In the genomic region with DNA sequence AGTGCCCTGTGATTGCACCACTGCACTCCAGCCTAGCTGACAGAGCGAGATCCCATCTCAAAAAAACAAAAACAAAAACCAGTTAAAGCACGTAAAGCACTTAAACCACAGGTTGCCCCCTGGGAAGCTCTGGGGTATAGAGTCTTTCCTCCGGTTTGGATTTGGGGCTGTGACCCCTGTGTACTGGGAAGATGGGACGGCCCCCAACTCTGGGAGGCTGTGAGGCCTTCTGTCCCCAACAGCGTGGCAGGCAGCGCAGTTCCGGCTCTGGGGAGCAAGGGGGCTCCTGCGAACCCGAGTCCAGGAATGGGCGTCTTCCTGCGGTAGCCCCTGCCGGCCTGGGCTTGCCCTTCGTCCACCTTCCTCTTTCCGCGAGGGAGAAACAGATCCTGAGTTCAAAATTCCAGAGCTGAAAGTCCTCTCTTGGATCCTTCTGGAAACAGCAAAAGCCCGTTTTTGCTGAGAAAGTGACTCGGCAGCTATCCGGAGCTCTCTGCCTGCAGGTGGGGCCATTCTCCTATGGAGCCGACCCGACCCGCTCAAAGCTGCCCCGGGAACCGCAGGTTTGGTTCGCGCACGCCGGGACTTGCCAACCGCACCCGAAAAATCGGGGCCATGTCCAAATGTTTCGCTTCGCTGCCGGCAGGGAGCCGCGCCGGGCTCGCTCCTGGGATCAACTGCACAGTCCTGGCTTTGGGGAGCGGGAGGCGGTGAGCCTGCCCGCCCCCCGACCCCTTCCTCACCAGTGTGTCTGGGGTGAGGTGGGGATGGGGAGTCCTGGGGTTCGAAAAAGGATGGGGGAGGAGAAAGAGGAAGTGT, we compare ENCODE assay signal across 8 cellular contexts. TPM values are rescaled to one million over a fixed set of nuclear protein-coding genes. Genes with fewer than 3 reads are reported as not detected.
A peak's percentile ranks its signal among the peaks of the same experiment; 100 is the strongest.
DNase-seq lines count a peak whose midpoint lies in the region; ATAC-seq and TF ChIP-seq lines count a peak whose summit lies in the region.

No MANE protein-coding gene starts in this region.

- H3K4me3 ChIP-seq in BE2C (ENCODE audit: low read depth, low read length): peak overlapping the region; percentile 50
- H3K4me3 ChIP-seq in liver (ENCODE audit: low read depth in 1 of 3, low read length in 3 of 3): peak overlapping the region; percentile 41 to 61 (median 44)

- H3K9ac ChIP-seq in liver (ENCODE audit: low read depth in 1 of 2, low read length in 2 of 2): peak overlapping the region; percentile 26 to 67

- H3K9me3 ChIP-seq in BE2C: no peaks in the 10 kb centered on the region
- no peaks in the 10 kb centered on the region for H3K9me3 ChIP-seq in liver (ENCODE audit: control insufficient read depth in 4 of 4, low read length in 3 of 4)

- DNase-seq in BE2C (peak; percentile 40), HK-2 (ENCODE audit: unreplicated experiment) (peak; percentile 51), dermis blood vessel endothelial cell (peak; percentile 79)
- peak; percentile 25 to 59 for DNase-seq in activated CD4-positive, alpha-beta T cell treated with anti-CD3 and anti-CD28 coated beads for 24 hours (ENCODE audit: low read depth in 2 of 2)
- DNase-seq in stimulated activated CD4-positive, alpha-beta T cell treated with anti-CD3 and anti-CD28 coated beads, Interleukin-2, amount 100 ng/mL, for 48 hours: peak; percentile 40 to 53

- H3K4me1 ChIP-seq in BE2C (no peaks in the 10 kb centered on the region), liver (ENCODE audit: control insufficient read depth in 4 of 4, insufficient read depth in 4 of 4, low read length in 3 of 4) (peaks cover 0 to 14% (median 9%) of the 10 kb centered on the region in 4 donors)

- ATAC-seq in HG02852 (IDR thresholded peaks at IDR 0.05; ENCODE audit: unreplicated experiment) (no peak), HG03039 (IDR thresholded peaks at IDR 0.05; ENCODE audit: unreplicated experiment) (no peak)

- TF ChIP-seq RAD21 in liver (IDR thresholded peaks at IDR 0.05): peak; percentile 76 to 83

- H3K27me3 ChIP-seq in BE2C (0 out of 2 replicates have a peak, but pooled peaks cover 10% of the 10 kb centered on the region), liver (ENCODE audit: control insufficient read depth in 4 of 4, insufficient read depth in 4 of 4, low read length in 3 of 4) (no peaks in the 10 kb centered on the region)

- peak overlapping the region in 1 of 2 donors; percentile 33 for H3K27ac ChIP-seq in liver (ENCODE audit: low read depth in 1 of 2, low read length in 2 of 2)

- WGBS in liver: 17% methylated on average over 42 of the region's 42 CpGs

- no peaks in the 10 kb centered on the region for H3K36me3 ChIP-seq in BE2C
- peaks cover 0 to 2% (median 0%) of the 10 kb centered on the region in 4 donors for H3K36me3 ChIP-seq in liver (ENCODE audit: control insufficient read depth in 4 of 4, insufficient read depth in 3 of 4, low read depth in 1 of 4, low read length in 3 of 4)

- peak; percentile 49 for TF ChIP-seq CTCF in BE2C (IDR thresholded peaks at IDR 0.05; ENCODE audit: low read depth, low read length)
- TF ChIP-seq CTCF in liver (IDR thresholded peaks at IDR 0.05; ENCODE audit: low read depth, low read length, missing input control): peak; percentile 34

TF ChIP-seq in liver, 16 proteins besides CTCF, POLR2A, EP300 and RAD21:
- TF ChIP-seq, protein P1, sequence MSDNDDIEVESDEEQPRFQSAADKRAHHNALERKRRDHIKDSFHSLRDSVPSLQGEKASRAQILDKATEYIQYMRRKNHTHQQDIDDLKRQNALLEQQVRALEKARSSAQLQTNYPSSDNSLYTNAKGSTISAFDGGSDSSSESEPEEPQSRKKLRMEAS (IDR thresholded peaks at IDR 0.05): no peak
- TF ChIP-seq HNF4A (conservative IDR thresholded peaks at IDR 0.05) (peak; percentile 21 to 33), GABPA (IDR thresholded peaks at IDR 0.05 in 1 of 2, conservative IDR thresholded peaks at IDR 0.05 in 1 of 2) (no peak), HNF4G (IDR thresholded peaks at IDR 0.05) (no peak), TAF1 (conservative IDR thresholded peaks at IDR 0.05) (no peak), YY1 (IDR thresholded peaks at IDR 0.05) (peak; percentile 22), SP1 (IDR thresholded peaks at IDR 0.05) (peak; percentile 10), RXRA (IDR thresholded peaks at IDR 0.05) (peak in 1 of 2 donors; percentile 8), FOXA1 (IDR thresholded peaks at IDR 0.05) (no peak), JUND (IDR thresholded peaks at IDR 0.05) (no peak), NR2F2 (IDR thresholded peaks at IDR 0.05) (no peak), FOXA2 (IDR thresholded peaks at IDR 0.05) (no peak), EGR1 (IDR thresholded peaks at IDR 0.05; ENCODE audit: low read depth in 2 of 2) (no peak)
- TF ChIP-seq, protein P2, sequence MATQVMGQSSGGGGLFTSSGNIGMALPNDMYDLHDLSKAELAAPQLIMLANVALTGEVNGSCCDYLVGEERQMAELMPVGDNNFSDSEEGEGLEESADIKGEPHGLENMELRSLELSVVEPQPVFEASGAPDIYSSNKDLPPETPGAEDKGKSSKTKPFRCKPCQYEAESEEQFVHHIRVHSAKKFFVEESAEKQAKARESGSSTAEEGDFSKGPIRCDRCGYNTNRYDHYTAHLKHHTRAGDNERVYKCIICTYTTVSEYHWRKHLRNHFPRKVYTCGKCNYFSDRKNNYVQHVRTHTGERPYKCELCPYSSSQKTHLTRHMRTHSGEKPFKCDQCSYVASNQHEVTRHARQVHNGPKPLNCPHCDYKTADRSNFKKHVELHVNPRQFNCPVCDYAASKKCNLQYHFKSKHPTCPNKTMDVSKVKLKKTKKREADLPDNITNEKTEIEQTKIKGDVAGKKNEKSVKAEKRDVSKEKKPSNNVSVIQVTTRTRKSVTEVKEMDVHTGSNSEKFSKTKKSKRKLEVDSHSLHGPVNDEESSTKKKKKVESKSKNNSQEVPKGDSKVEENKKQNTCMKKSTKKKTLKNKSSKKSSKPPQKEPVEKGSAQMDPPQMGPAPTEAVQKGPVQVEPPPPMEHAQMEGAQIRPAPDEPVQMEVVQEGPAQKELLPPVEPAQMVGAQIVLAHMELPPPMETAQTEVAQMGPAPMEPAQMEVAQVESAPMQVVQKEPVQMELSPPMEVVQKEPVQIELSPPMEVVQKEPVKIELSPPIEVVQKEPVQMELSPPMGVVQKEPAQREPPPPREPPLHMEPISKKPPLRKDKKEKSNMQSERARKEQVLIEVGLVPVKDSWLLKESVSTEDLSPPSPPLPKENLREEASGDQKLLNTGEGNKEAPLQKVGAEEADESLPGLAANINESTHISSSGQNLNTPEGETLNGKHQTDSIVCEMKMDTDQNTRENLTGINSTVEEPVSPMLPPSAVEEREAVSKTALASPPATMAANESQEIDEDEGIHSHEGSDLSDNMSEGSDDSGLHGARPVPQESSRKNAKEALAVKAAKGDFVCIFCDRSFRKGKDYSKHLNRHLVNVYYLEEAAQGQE (IDR thresholded peaks at IDR 0.05): no peak
- TF ChIP-seq, protein P3, sequence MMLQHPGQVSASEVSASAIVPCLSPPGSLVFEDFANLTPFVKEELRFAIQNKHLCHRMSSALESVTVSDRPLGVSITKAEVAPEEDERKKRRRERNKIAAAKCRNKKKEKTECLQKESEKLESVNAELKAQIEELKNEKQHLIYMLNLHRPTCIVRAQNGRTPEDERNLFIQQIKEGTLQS (IDR thresholded peaks at IDR 0.05): no peak
- TF ChIP-seq, protein P4, sequence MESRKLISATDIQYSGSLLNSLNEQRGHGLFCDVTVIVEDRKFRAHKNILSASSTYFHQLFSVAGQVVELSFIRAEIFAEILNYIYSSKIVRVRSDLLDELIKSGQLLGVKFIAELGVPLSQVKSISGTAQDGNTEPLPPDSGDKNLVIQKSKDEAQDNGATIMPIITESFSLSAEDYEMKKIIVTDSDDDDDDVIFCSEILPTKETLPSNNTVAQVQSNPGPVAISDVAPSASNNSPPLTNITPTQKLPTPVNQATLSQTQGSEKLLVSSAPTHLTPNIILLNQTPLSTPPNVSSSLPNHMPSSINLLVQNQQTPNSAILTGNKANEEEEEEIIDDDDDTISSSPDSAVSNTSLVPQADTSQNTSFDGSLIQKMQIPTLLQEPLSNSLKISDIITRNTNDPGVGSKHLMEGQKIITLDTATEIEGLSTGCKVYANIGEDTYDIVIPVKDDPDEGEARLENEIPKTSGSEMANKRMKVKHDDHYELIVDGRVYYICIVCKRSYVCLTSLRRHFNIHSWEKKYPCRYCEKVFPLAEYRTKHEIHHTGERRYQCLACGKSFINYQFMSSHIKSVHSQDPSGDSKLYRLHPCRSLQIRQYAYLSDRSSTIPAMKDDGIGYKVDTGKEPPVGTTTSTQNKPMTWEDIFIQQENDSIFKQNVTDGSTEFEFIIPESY (IDR thresholded peaks at IDR 0.05): no peak

RNA-seq across cellular contexts. Expression of a gene that starts 36.3 kb away (rescaled TPM):
- 2.9 TPM for polyA plus RNA-seq in BE2C (2012; ENCODE audit: insufficient read depth, insufficient read length, low read depth)
- total RNA-seq in dermis blood vessel endothelial cell (8.2 and 12.1 TPM in 2 replicates), liver (1 to 10 TPM; 4.9 to 6.1 TPM)
- 1 to 10 TPM; 1.5 TPM for polyA plus RNA-seq in liver

RNA-seq across cellular contexts. Expression of a gene that starts 43.8 kb away (rescaled TPM):
- 36.7 TPM for polyA plus RNA-seq in BE2C (2012; ENCODE audit: insufficient read depth, insufficient read length, low read depth)
- 97.2 and 207 TPM in 2 replicates for total RNA-seq in dermis blood vessel endothelial cell
- 100 to 1,000 TPM in 1 of 2 donors, 10 to 100 TPM in 1; 81.7 to 183 TPM for total RNA-seq in liver
- 10 to 100 TPM; 39.6 to 48.4 TPM for polyA plus RNA-seq in liver

RNA-seq across cellular contexts. Expression of a gene that starts 55.5 kb away (rescaled TPM):
- polyA plus RNA-seq in BE2C (2012; ENCODE audit: insufficient read depth, insufficient read length, low read depth): not detected
- total RNA-seq in dermis blood vessel endothelial cell (not detected in 2 replicates), liver (under 1 TPM in 1 of 2 donors, not detected in 1; 0.08 TPM)
- polyA plus RNA-seq in liver: 1 to 10 TPM in 1 of 2 donors, under 1 TPM in 1; 0.52 to 1.1 TPM
